Comparison of ENCODE assay signal across 8 cellular contexts in genomic region chr1:31549807-31550620, GRCh38. TPM values are rescaled to one million over a fixed set of nuclear protein-coding genes. Genes with fewer than 3 reads are reported as not detected.
DNase-seq lines count a peak whose midpoint lies in the region; ATAC-seq lines count a peak whose summit lies in the region.

No MANE protein-coding gene starts in this region.

- H4K91ac ChIP-seq in trophoblast cell (ENCODE audit: low read depth, low read length) = no peak overlapping the region

- no peaks in the 10 kb centered on the region for H3K36me3 ChIP-seq in trophoblast cell (ENCODE audit: control insufficient read depth in 1 of 2, insufficient read depth in 2 of 2, low read length in 2 of 2)

- H3K9ac ChIP-seq in trophoblast cell (ENCODE audit: low read length) = no peak overlapping the region

- H3K4me1 Mint-ChIP-seq in central memory CD8-positive, alpha-beta T cell = peaks cover 10% of the 10 kb centered on the region

- no peak overlapping the region for H3K18ac ChIP-seq in trophoblast cell (ENCODE audit: low read length)

- H2AFZ ChIP-seq in trophoblast cell (ENCODE audit: insufficient read depth, low read length, poor library complexity) = no peak overlapping the region

- no peak overlapping the region for H3K4ac ChIP-seq in trophoblast cell (ENCODE audit: low read depth, low read length)

- peak overlapping the region; percentile 13 for H3K27ac ChIP-seq in trophoblast cell (ENCODE audit: low read depth, low read length)

- H3K36me3 Mint-ChIP-seq in central memory CD8-positive, alpha-beta T cell (ENCODE audit: insufficient read depth) = no peaks in the 10 kb centered on the region

- H3K14ac ChIP-seq in trophoblast cell (ENCODE audit: low read length) = no peak overlapping the region

- H2BK12ac ChIP-seq in trophoblast cell (ENCODE audit: low read length) = no peak overlapping the region

- no peak overlapping the region for H4K12ac ChIP-seq in trophoblast cell (ENCODE audit: low read depth, low read length)

- no peak overlapping the region for H3K4me3 ChIP-seq in trophoblast cell (ENCODE audit: low read depth, low read length)

- no peak overlapping the region for H2AK5ac ChIP-seq in trophoblast cell (ENCODE audit: low read length)

- no peak overlapping the region for H3K4me2 ChIP-seq in trophoblast cell (ENCODE audit: low read length)

- ATAC-seq in GM19397 (IDR thresholded peaks at IDR 0.05; ENCODE audit: unreplicated experiment) (peak; percentile 31), HG03571 (IDR thresholded peaks at IDR 0.05; ENCODE audit: unreplicated experiment) (no peak)
- no peak for ATAC-seq in central memory CD8-positive, alpha-beta T cell (replicated peaks; ENCODE audit: extremely low read depth, poor library complexity, severe bottlenecking)

- no peaks in the 10 kb centered on the region for H3K27me3 Mint-ChIP-seq in central memory CD8-positive, alpha-beta T cell

- H2BK5ac ChIP-seq in trophoblast cell (ENCODE audit: low read depth, low read length, poor library complexity) = no peak overlapping the region

- peaks cover 8% of the 10 kb centered on the region for H3K79me1 ChIP-seq in trophoblast cell (ENCODE audit: low read length)

- H3K79me2 ChIP-seq in trophoblast cell (ENCODE audit: control insufficient read depth, insufficient read depth, low read length, poor library complexity) = no peaks in the 10 kb centered on the region

- H3K27me3 ChIP-seq in trophoblast cell (ENCODE audit: insufficient read depth, low read length) = no peaks in the 10 kb centered on the region

- H3K9me3 ChIP-seq in trophoblast cell (ENCODE audit: insufficient read depth, low read depth, low read length) = peaks cover 5% of the 10 kb centered on the region

- H3K4me3 Mint-ChIP-seq in central memory CD8-positive, alpha-beta T cell = peak overlapping the region; percentile 14

- H3K9me3 Mint-ChIP-seq in central memory CD8-positive, alpha-beta T cell = no peaks in the 10 kb centered on the region

- no CpG with 5 or more reads among the region's 7 CpGs for WGBS in trophoblast cell (ENCODE audit: extremely low coverage, insufficient coverage, insufficient read length)

- H3K4me1 ChIP-seq in trophoblast cell (ENCODE audit: control insufficient read depth in 1 of 2, insufficient read depth in 2 of 2, low read length in 2 of 2) = peaks cover 0 to 13% of the 10 kb centered on the region in 2 experiments

- DNase-seq in HS-27A (ENCODE audit: low read depth) (peak; percentile 34), trophoblast cell (peak in 1 of 2 donors; percentile 27), NCI-H526 (lab: John Stamatoyannopoulos, UW) (no peak)
- no peak for DNase-seq in central memory CD8-positive, alpha-beta T cell (ENCODE audit: low spot score in 2 of 2)
- no peak for DNase-seq in activated effector memory CD4-positive, alpha-beta T cell treated with Interleukin-2 at 50 U/mL for 16 hours
- DNase-seq in activated CD4-positive, alpha-beta T cell treated with anti-CD3 and anti-CD28 coated beads, Interleukin-2, amount 50 U/mL, for 1 hour = no peak

- no peak overlapping the region for H4K8ac ChIP-seq in trophoblast cell (ENCODE audit: low read depth, low read length)

- H3K23ac ChIP-seq in trophoblast cell (ENCODE audit: low read length) = no peak overlapping the region

- no peak overlapping the region for H2BK120ac ChIP-seq in trophoblast cell (ENCODE audit: insufficient read depth, low read length, poor library complexity)

- H3K27ac Mint-ChIP-seq in central memory CD8-positive, alpha-beta T cell (ENCODE audit: low read depth) = no peak overlapping the region

RNA-seq across cellular contexts. Expression of gene TINAGL1, which starts 26.3 kb away (rescaled TPM):
- polyA plus RNA-seq in trophoblast cell (2013) = 434 and 470 TPM in 2 replicates
